In genomic region chr3:197555281-197556261, GRCh38 we compare ENCODE assay signal across 7 cellular contexts. TPM values are rescaled to one million over a fixed set of nuclear protein-coding genes. Genes with fewer than 3 reads are reported as not detected.
DNase-seq lines count a peak whose midpoint lies in the region; ATAC-seq lines count a peak whose summit lies in the region.

Gene BDH1 (minus strand): TSS chr3:197555968. CDS start chr3:197546443, 9,525 bp downstream.

- no peaks in the 10 kb centered on the region for H3K9me3 Mint-ChIP-seq in activated CD4-positive, alpha-beta memory T cell treated with anti-CD3 and anti-CD28 coated beads for 36 hours

- H3K4me1 Mint-ChIP-seq in activated CD4-positive, alpha-beta memory T cell treated with anti-CD3 and anti-CD28 coated beads for 36 hours (ENCODE audit: low read depth): peaks cover 12% of the 10 kb centered on the region

- POLR2A ChIA-PET in activated CD4-positive, alpha-beta memory T cell treated with anti-CD3 and anti-CD28 coated beads for 36 hours (lab: Charles Lee): interaction anchor here (1.2 kb wide), 1 partner anchor 181 kb away, joined by 3 read pairs; no protein-coding TSS in a partner anchor

- CTCF ChIA-PET in activated CD4-positive, alpha-beta memory T cell treated with anti-CD3 and anti-CD28 coated beads for 36 hours (lab: Charles Lee): no interaction called here

- intact Hi-C loops in activated CD4-positive, alpha-beta memory T cell treated with anti-CD3 and anti-CD28 coated beads for 36 hours (cut with micrococcal nuclease): loop anchor here (1.0 to 5.0 kb wide), 3 partner anchors 57 to 257 kb away; partner anchors contain the start of gene DLG1

- H3K9me3 ChIP-seq in ectodermal cell (ENCODE audit: control insufficient read depth, low read length) (no peaks in the 10 kb centered on the region), mononuclear cell (ENCODE audit: low read depth, low read length) (no peaks in the 10 kb centered on the region)

- peaks cover 13% of the 10 kb centered on the region for H3K36me3 Mint-ChIP-seq in activated CD4-positive, alpha-beta memory T cell treated with anti-CD3 and anti-CD28 coated beads for 36 hours

- no peaks in the 10 kb centered on the region for H3K36me3 ChIP-seq in ectodermal cell (ENCODE audit: control insufficient read depth, insufficient read depth, low read length)

- H3K27me3 ChIP-seq in ectodermal cell (ENCODE audit: control insufficient read depth, insufficient read depth, low read length, poor library complexity, severe bottlenecking) (peaks cover 23% of the 10 kb centered on the region), mononuclear cell (ENCODE audit: insufficient read depth, low read length) (no peaks in the 10 kb centered on the region)

- WGBS in ectodermal cell, 2 experiments: 1 to 2% methylated on average over 96 of the region's 96 CpGs

- peak within 1 kb of the TSS; percentile 63 for H3K27ac ChIP-seq in ectodermal cell (ENCODE audit: insufficient read depth, low read depth, low read length, poor library complexity, severe bottlenecking)

- H3K27me3 Mint-ChIP-seq in activated CD4-positive, alpha-beta memory T cell treated with anti-CD3 and anti-CD28 coated beads for 36 hours: no peaks in the 10 kb centered on the region

- peak; percentile 61 for DNase-seq in NCI-H2227 treated with DMSO at 0.1 percent for 48 hours (lab: John Stamatoyannopoulos, UW)
- DNase-seq in activated CD4-positive, alpha-beta memory T cell treated with anti-CD3 and anti-CD28 coated beads for 36 hours: peak; percentile 78
- DNase-seq in stimulated activated CD8-positive, alpha-beta memory T cell treated with anti-CD3 and anti-CD28 coated beads, Interleukin-4, amount 100 ng/mL, for 4 hours (ENCODE audit: low read depth in 2 of 2, low spot score in 1 of 2): peak; percentile 10 to 28

- ATAC-seq in GM18499 (IDR thresholded peaks at IDR 0.05; ENCODE audit: insufficient read depth, unreplicated experiment) (peak; percentile 3), HG02943 (IDR thresholded peaks at IDR 0.05; ENCODE audit: low read depth, unreplicated experiment) (peak; percentile 33)

- peak within 1 kb of the TSS; percentile 92 for H3K27ac Mint-ChIP-seq in activated CD4-positive, alpha-beta memory T cell treated with anti-CD3 and anti-CD28 coated beads for 36 hours

- H3K4me3 Mint-ChIP-seq in activated CD4-positive, alpha-beta memory T cell treated with anti-CD3 and anti-CD28 coated beads for 36 hours: peak within 1 kb of the TSS; percentile 89

- H3K4me3 ChIP-seq in ectodermal cell (ENCODE audit: insufficient read depth, low read depth, low read length): peak within 1 kb of the TSS; percentile 74
- H3K4me3 ChIP-seq in mononuclear cell (ENCODE audit: low read length): peak within 1 kb of the TSS; percentile 94

- H3K4me1 ChIP-seq in ectodermal cell (ENCODE audit: control insufficient read depth, insufficient read depth, low read length) (peaks cover 4% of the 10 kb centered on the region), mononuclear cell (ENCODE audit: insufficient read depth, low read length) (peaks cover 11% of the 10 kb centered on the region)

RNA-seq across cellular contexts. Expression of gene BDH1, which starts in this region (rescaled TPM):
- total RNA-seq in activated CD4-positive, alpha-beta memory T cell treated with anti-CD3 and anti-CD28 coated beads for 36 hours: 10 to 100 TPM; 86.6 to 90.5 TPM
- polyA plus RNA-seq in ectodermal cell (2013, experiment 1 of 4): 11.4 TPM
- polyA plus RNA-seq in ectodermal cell (2013, experiment 2 of 4): 12.0 TPM
- 8.5 TPM for polyA plus RNA-seq in ectodermal cell (2013, experiment 3 of 4)
- 6.8 TPM for polyA plus RNA-seq in ectodermal cell (2013, experiment 4 of 4)
- 8.9 TPM for total RNA-seq in mononuclear cell

Comparison
In these comparisons a context has a peak if more than half of its experiments do, and no peak if none do; other contexts are left out.
1. Peak in every context shown above with its lines: DNase-seq, ATAC-seq, H3K4me3 ChIP-seq and H3K27ac ChIP-seq.
2. DNase-seq: peak in every context shown above with its lines; median percentile 78 in activated CD4-positive, alpha-beta memory T cell treated with anti-CD3 and anti-CD28 coated beads for 36 hours; 61 in NCI-H2227 treated with DMSO at 0.1 percent for 48 hours; 19 in stimulated activated CD8-positive, alpha-beta memory T cell treated with anti-CD3 and anti-CD28 coated beads, Interleukin-4, amount 100 ng/mL, for 4 hours.